ENCODE assay signal across 26 cellular contexts in genomic region chr22:22424956-22425355, GRCh38.
"Had no signal": no experiment of that assay in that cellular context is flagged by ENCODE, and none has a peak within 500 bp of the region (broad histone marks: within the 10 kb centered on the region; RNA-seq: fewer than 3 reads in every experiment).

No MANE protein-coding gene starts in this region.

- H3K36me3 Mint-ChIP-seq: activated CD4-positive, alpha-beta memory T cell treated with anti-CD3 and anti-CD28 coated beads for 36 hours; activated naive CD4-positive, alpha-beta T cell treated with anti-CD3 and anti-CD28 coated beads, Interleukin-2, amount 10 ng/mL, durations not matched to agents 7 days and 5 days; naive thymus-derived CD8-positive, alpha-beta T cell; stimulated activated effector memory CD8-positive, alpha-beta T cell treated with anti-CD3 and anti-CD28 coated beads, Interleukin-12 subunit alpha, Interleukin-12 subunit beta, amount 100 ng/mL, for 72 hours had no signal

- ATAC-seq: body of pancreas; gastrocnemius medialis; left colon; mucosa of descending colon; naive thymus-derived CD8-positive, alpha-beta T cell; psoas muscle; stimulated activated effector memory CD8-positive, alpha-beta T cell treated with anti-CD3 and anti-CD28 coated beads, Interleukin-12 subunit alpha, Interleukin-12 subunit beta, amount 100 ng/mL, for 72 hours; T-helper 17 cell had no signal

- H3K4me3 Mint-ChIP-seq: activated CD4-positive, alpha-beta memory T cell treated with anti-CD3 and anti-CD28 coated beads for 36 hours; activated naive CD4-positive, alpha-beta T cell treated with anti-CD3 and anti-CD28 coated beads, Interleukin-2, amount 10 ng/mL, durations not matched to agents 7 days and 5 days; endodermal cell; naive thymus-derived CD8-positive, alpha-beta T cell; stimulated activated effector memory CD8-positive, alpha-beta T cell treated with anti-CD3 and anti-CD28 coated beads, Interleukin-12 subunit alpha, Interleukin-12 subunit beta, amount 100 ng/mL, for 72 hours; T-helper 17 cell had no signal

- H3K27ac Mint-ChIP-seq: activated CD4-positive, alpha-beta memory T cell treated with anti-CD3 and anti-CD28 coated beads for 36 hours; activated naive CD4-positive, alpha-beta T cell treated with anti-CD3 and anti-CD28 coated beads, Interleukin-2, amount 10 ng/mL, durations not matched to agents 7 days and 5 days; endodermal cell; stimulated activated effector memory CD8-positive, alpha-beta T cell treated with anti-CD3 and anti-CD28 coated beads, Interleukin-12 subunit alpha, Interleukin-12 subunit beta, amount 100 ng/mL, for 72 hours; T-helper 17 cell had no signal

- H3K4me1 Mint-ChIP-seq: activated naive CD4-positive, alpha-beta T cell treated with anti-CD3 and anti-CD28 coated beads, Interleukin-2, amount 10 ng/mL, durations not matched to agents 7 days and 5 days; endodermal cell; stimulated activated effector memory CD8-positive, alpha-beta T cell treated with anti-CD3 and anti-CD28 coated beads, Interleukin-12 subunit alpha, Interleukin-12 subunit beta, amount 100 ng/mL, for 72 hours had no signal

- H3K36me3 ChIP-seq: cardiac muscle cell, esophagus squamous epithelium, gastrocnemius medialis, ovary, right atrium auricular region, stomach, suprapubic skin, transverse colon had no signal

- H3K9me3 ChIP-seq: body of pancreas, esophagus squamous epithelium, gastrocnemius medialis, mucosa of descending colon, ovary, psoas muscle, right atrium auricular region, stomach, suprapubic skin, transverse colon had no signal

- H3K4me1 ChIP-seq: body of pancreas, esophagus squamous epithelium, gastrocnemius medialis, psoas muscle, right atrium auricular region, stomach, suprapubic skin, transverse colon had no signal

- DNase-seq: activated CD4-positive, alpha-beta memory T cell treated with anti-CD3 and anti-CD28 coated beads for 36 hours; activated CD4-positive, alpha-beta T cell treated with anti-CD3 and anti-CD28 coated beads for 48 hours; activated effector memory CD4-positive, alpha-beta T cell treated with anti-CD3 and anti-CD28 coated beads, Interleukin-2, amount 50 U/mL, for 16 hours; activated naive CD4-positive, alpha-beta T cell treated with anti-CD3 and anti-CD28 coated beads, Interleukin-2, amount 10 ng/mL, durations not matched to agents 7 days and 5 days; body of pancreas; cortex of kidney; esophagus squamous epithelium; gastrocnemius medialis; head of caudate nucleus; hypothalamus; left colon; mesenchymal stem cell; mucosa of descending colon; naive thymus-derived CD8-positive, alpha-beta T cell; ovary; psoas muscle; stimulated activated CD4-positive, alpha-beta T cell treated with anti-CD3 and anti-CD28 coated beads, Interleukin-1b, Interleukin-23, amount 100 ng/mL, for 48 hours; stomach; T-helper 17 cell; transverse colon had no signal

- H3K27ac ChIP-seq: body of pancreas, cardiac muscle cell, esophagus squamous epithelium, gastrocnemius medialis, ovary, psoas muscle, right atrium auricular region, skin epidermis, stomach, suprapubic skin, transverse colon had no signal

- H3K4me3 ChIP-seq: body of pancreas, cardiac muscle cell, esophagus squamous epithelium, gastrocnemius medialis, mucosa of descending colon, ovary, psoas muscle, right atrium auricular region, skin epidermis, stomach, suprapubic skin, transverse colon had no signal

- H3K9me3 Mint-ChIP-seq: activated CD4-positive, alpha-beta memory T cell treated with anti-CD3 and anti-CD28 coated beads for 36 hours; activated naive CD4-positive, alpha-beta T cell treated with anti-CD3 and anti-CD28 coated beads, Interleukin-2, amount 10 ng/mL, durations not matched to agents 7 days and 5 days; endodermal cell; naive thymus-derived CD8-positive, alpha-beta T cell; stimulated activated effector memory CD8-positive, alpha-beta T cell treated with anti-CD3 and anti-CD28 coated beads, Interleukin-12 subunit alpha, Interleukin-12 subunit beta, amount 100 ng/mL, for 72 hours had no signal

- H3K27me3 ChIP-seq: body of pancreas, cardiac muscle cell, ovary, right atrium auricular region had no signal
